ENCODE assay signal across 21 cellular contexts in the genomic region with DNA sequence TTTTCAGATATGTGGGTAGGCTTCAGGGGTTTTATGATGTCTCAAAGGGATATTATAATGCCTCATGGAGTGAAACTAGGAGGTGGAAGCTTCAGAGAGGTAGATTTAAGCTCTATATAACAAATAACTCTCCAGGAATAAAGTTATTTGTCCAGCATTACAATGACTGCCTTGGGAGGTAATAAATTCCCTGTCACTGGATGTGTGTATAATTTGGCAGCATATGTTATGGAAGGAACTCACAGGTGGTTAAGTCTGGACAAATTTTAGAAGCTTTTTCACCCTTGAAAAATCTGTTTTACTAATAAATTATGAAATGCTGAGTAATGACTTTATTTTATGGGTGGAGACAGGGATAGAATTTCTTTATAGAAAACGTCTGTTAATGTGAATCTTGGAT. TPM values are rescaled to one million over a fixed set of nuclear protein-coding genes. Genes with fewer than 3 reads are reported as not detected.
DNase-seq lines count a peak whose midpoint lies in the region; ATAC-seq, FAIRE-seq and TF ChIP-seq lines count a peak whose summit lies in the region.
"Had no signal": no experiment of that assay in that cellular context is flagged by ENCODE, and none has a peak within 500 bp of the region (broad histone marks: within the 10 kb centered on the region; RNA-seq: fewer than 3 reads in every experiment).

No MANE protein-coding gene starts in this region.

- POLR2A ChIA-PET in IMR-90 (lab: Charles Lee; ENCODE audit: unreplicated experiment) = no interaction called here
- POLR2A ChIA-PET in K562 (lab: Yijun Ruan, JAX) = no interaction called here

- no peak overlapping the region for H3K18ac ChIP-seq in IMR-90 (ENCODE audit: low read depth, low read length)

- no peak overlapping the region for H3K4me2 ChIP-seq in IMR-90 (ENCODE audit: low read depth, low read length)
- no peak overlapping the region for H3K4me2 ChIP-seq in K562 (ENCODE audit: insufficient read depth, low read length)
- H3K4me2 ChIP-seq in neural progenitor cell = no peak overlapping the region

- H3F3A ChIP-seq in neural progenitor cell (ENCODE audit: low read depth) = no peaks in the 10 kb centered on the region

- no peak overlapping the region for H3K56ac ChIP-seq in IMR-90 (ENCODE audit: extremely low read depth, insufficient read depth, low read length)

- no peak overlapping the region for H2AFZ ChIP-seq in IMR-90 (replicated peaks; ENCODE audit: low read length, poor library complexity)
- no peak overlapping the region for H2AFZ ChIP-seq in K562 (ENCODE audit: low read depth, low read length)
- peak overlapping the region; percentile 54 for H2AFZ ChIP-seq in neural progenitor cell (replicated peaks)

- no peak overlapping the region for H2BK5ac ChIP-seq in IMR-90 (ENCODE audit: low read depth, low read length, poor library complexity, severe bottlenecking)

- H3K9me3 Mint-ChIP-seq in activated naive CD4-positive, alpha-beta T cell treated with anti-CD3 and anti-CD28 coated beads, Interleukin-2, amount 10 ng/mL, durations not matched to agents 7 days and 5 days = no peaks in the 10 kb centered on the region
- no peaks in the 10 kb centered on the region for H3K9me3 Mint-ChIP-seq in neural progenitor cell
- H3K9me3 Mint-ChIP-seq: CD4-positive, alpha-beta T cell; dendritic cell treated with granulocyte-macrophage colony-stimulating factor and Interleukin-4, amounts not matched to agents 40 ng/mL and 50 ng/mL, for 4 days; stimulated activated naive CD8-positive, alpha-beta T cell treated with anti-CD3 and anti-CD28 coated beads, Interleukin-15, Interleukin-2, amounts not matched to agents 100 ng/mL and 50 ng/mL, for 24 hours had no signal

- intact Hi-C loops in IMR-90 (cut with micrococcal nuclease) = no loop called here
- intact Hi-C loops in K562 (cut with micrococcal nuclease) = no loop called here

- peak overlapping the region; percentile 3 for H3K27ac Mint-ChIP-seq in activated naive CD4-positive, alpha-beta T cell treated with anti-CD3 and anti-CD28 coated beads, Interleukin-2, amount 10 ng/mL, durations not matched to agents 7 days and 5 days
- H3K27ac Mint-ChIP-seq in neural progenitor cell = no peak overlapping the region
- H3K27ac Mint-ChIP-seq: CD4-positive, alpha-beta T cell; dendritic cell treated with granulocyte-macrophage colony-stimulating factor and Interleukin-4, amounts not matched to agents 40 ng/mL and 50 ng/mL, for 4 days; stimulated activated naive CD8-positive, alpha-beta T cell treated with anti-CD3 and anti-CD28 coated beads, Interleukin-15, Interleukin-2, amounts not matched to agents 100 ng/mL and 50 ng/mL, for 24 hours had no signal

- H3K4ac ChIP-seq in IMR-90 (ENCODE audit: low read depth, low read length) = no peak overlapping the region

- H3K27ac ChIP-seq in IMR-90 (ENCODE audit: insufficient read depth, low read length) = no peak overlapping the region
- H3K27ac ChIP-seq in K562 (ENCODE audit: extremely low read depth, low read depth, low read length) = no peak overlapping the region
- no peak overlapping the region for H3K27ac ChIP-seq in neural progenitor cell
- H3K27ac ChIP-seq: spleen, thyroid gland had no signal

- WGBS in IMR-90 (ENCODE audit: extremely low coverage in 2 of 2, insufficient read length in 1 of 2), 2 experiments = no CpG with 5 or more reads among the region's 1 CpG
- 0% methylated on average over 1 of the region's 1 CpG for WGBS in K562 (ENCODE audit: insufficient coverage, low coverage, missing lambda C conversion rate)

- H3K27me3 ChIP-seq in IMR-90 (ENCODE audit: control insufficient read depth, insufficient read depth, low read length) (no peaks in the 10 kb centered on the region), K562 (ENCODE audit: control insufficient read depth in 2 of 2, insufficient read depth in 2 of 2, low read length in 2 of 2) (peaks cover 2 to 5% of the 10 kb centered on the region in 2 experiments; a peak in 1 of 5 replicates), neural progenitor cell (no peaks in the 10 kb centered on the region)
- H3K27me3 ChIP-seq: spleen, thyroid gland had no signal

- H4K20me1 ChIP-seq in IMR-90 (ENCODE audit: insufficient read depth, low read length) = no peaks in the 10 kb centered on the region
- H4K20me1 ChIP-seq in K562 (replicated peaks; ENCODE audit: control insufficient read depth, insufficient read depth, low read length) = no peaks in the 10 kb centered on the region
- H4K20me1 ChIP-seq in neural progenitor cell (ENCODE audit: low read depth) = no peaks in the 10 kb centered on the region

- H3K36me3 Mint-ChIP-seq in activated naive CD4-positive, alpha-beta T cell treated with anti-CD3 and anti-CD28 coated beads, Interleukin-2, amount 10 ng/mL, durations not matched to agents 7 days and 5 days = peaks cover 37% of the 10 kb centered on the region
- no peaks in the 10 kb centered on the region for H3K36me3 Mint-ChIP-seq in neural progenitor cell

- BruUV-seq in IMR-90 (replicated peaks; lab: Mats Ljungman, UMichigan) (no TSS peak), K562 (replicated peaks; lab: Mats Ljungman, UMichigan) (no TSS peak)

- H4K8ac ChIP-seq in IMR-90 (ENCODE audit: low read depth in 2 of 2, low read length in 2 of 2) = no peak overlapping the region

- no peaks in the 10 kb centered on the region for H3K27me3 Mint-ChIP-seq in activated naive CD4-positive, alpha-beta T cell treated with anti-CD3 and anti-CD28 coated beads, Interleukin-2, amount 10 ng/mL, durations not matched to agents 7 days and 5 days
- H3K27me3 Mint-ChIP-seq in neural progenitor cell (ENCODE audit: insufficient read depth, low read depth) = no peaks in the 10 kb centered on the region
- H3K27me3 Mint-ChIP-seq: activated CD4-positive, alpha-beta T cell treated with anti-CD3 and anti-CD28 coated beads, Interleukin-2, amount 10 ng/mL, durations not matched to agents 7 days and 5 days; CD4-positive, alpha-beta T cell; dendritic cell treated with granulocyte-macrophage colony-stimulating factor and Interleukin-4, amounts not matched to agents 40 ng/mL and 50 ng/mL, for 4 days; stimulated activated naive CD8-positive, alpha-beta T cell treated with anti-CD3 and anti-CD28 coated beads, Interleukin-15, Interleukin-2, amounts not matched to agents 100 ng/mL and 50 ng/mL, for 24 hours had no signal

- in situ Hi-C loops in IMR-90 (cut with MboI; ENCODE audit: low sequenced_read_pairs) = no loop called here
- in situ Hi-C loops in K562 (cut with MboI) = no loop called here

- H3K14ac ChIP-seq in IMR-90 (replicated peaks; ENCODE audit: low read depth, low read length) = no peak overlapping the region

- peaks cover 47% of the 10 kb centered on the region for H3K4me1 Mint-ChIP-seq in activated naive CD4-positive, alpha-beta T cell treated with anti-CD3 and anti-CD28 coated beads, Interleukin-2, amount 10 ng/mL, durations not matched to agents 7 days and 5 days
- no peaks in the 10 kb centered on the region for H3K4me1 Mint-ChIP-seq in neural progenitor cell

- no peak overlapping the region for H3K9ac ChIP-seq in IMR-90 (ENCODE audit: low read depth, low read length)
- no peak overlapping the region for H3K9ac ChIP-seq in K562 (ENCODE audit: insufficient read depth in 1 of 2, low read depth in 2 of 2, low read length in 2 of 2)
- no peak overlapping the region for H3K9ac ChIP-seq in neural progenitor cell

- H3K4me3 ChIP-seq in IMR-90 (ENCODE audit: insufficient read depth, low read depth, low read length) (no peak overlapping the region), K562 (no peak overlapping the region), neural progenitor cell (no peak overlapping the region)
- H3K4me3 ChIP-seq: spleen, thyroid gland had no signal

- H2BK120ac ChIP-seq in IMR-90 (ENCODE audit: low read depth, low read length) = no peak overlapping the region

- H4K91ac ChIP-seq in IMR-90 (ENCODE audit: insufficient read depth, low read depth, low read length) = no peak overlapping the region

- no peak overlapping the region for H3K4me3 Mint-ChIP-seq in activated naive CD4-positive, alpha-beta T cell treated with anti-CD3 and anti-CD28 coated beads, Interleukin-2, amount 10 ng/mL, durations not matched to agents 7 days and 5 days
- no peak overlapping the region for H3K4me3 Mint-ChIP-seq in neural progenitor cell
- H3K4me3 Mint-ChIP-seq: activated CD4-positive, alpha-beta T cell treated with anti-CD3 and anti-CD28 coated beads, Interleukin-2, amount 10 ng/mL, durations not matched to agents 7 days and 5 days; CD4-positive, alpha-beta T cell; dendritic cell treated with granulocyte-macrophage colony-stimulating factor and Interleukin-4, amounts not matched to agents 40 ng/mL and 50 ng/mL, for 4 days; stimulated activated naive CD8-positive, alpha-beta T cell treated with anti-CD3 and anti-CD28 coated beads, Interleukin-15, Interleukin-2, amounts not matched to agents 100 ng/mL and 50 ng/mL, for 24 hours had no signal

- no peak overlapping the region for H3K23ac ChIP-seq in IMR-90 (ENCODE audit: low read depth, low read length)

- DNase-seq in activated naive CD4-positive, alpha-beta T cell treated with anti-CD3 and anti-CD28 coated beads, Interleukin-2, amount 10 ng/mL, durations not matched to agents 7 days and 5 days = no peak
- DNase-seq in activated naive CD4-positive, alpha-beta T cell treated with anti-CD3 and anti-CD28 coated beads, Interleukin-2, amount 50 U/mL, for 16 hours = no peak
- DNase-seq in IMR-90 = no peak
- no peak for DNase-seq in K562 (ENCODE audit: extremely low read depth in 1 of 4, low spot score in 3 of 4)
- DNase-seq in neural progenitor cell (ENCODE audit: low spot score) = no peak
- no peak for DNase-seq in COLO668 (lab: John Stamatoyannopoulos, UW; ENCODE audit: unreplicated experiment)
- no peak for DNase-seq in NCI-H2107 treated with DMSO at 0.1 percent for 48 hours (lab: John Stamatoyannopoulos, UW; ENCODE audit: unreplicated experiment)
- DNase-seq in NCI-H345 (lab: John Stamatoyannopoulos, UW) = no peak
- DNase-seq: activated CD4-positive, alpha-beta T cell treated with anti-CD3 and anti-CD28 coated beads, Interleukin-2, amount 10 ng/mL, durations not matched to agents 7 days and 5 days; activated CD8-positive, alpha-beta memory T cell treated with anti-CD3 and anti-CD28 coated beads, Interleukin-2, amount 50 U/mL, for 48 hours; activated gamma-delta T cell treated with Interleukin-2 at 50 U/mL for 16 hours; anterior cingulate cortex; CD4-positive, alpha-beta T cell; kidney glomerular epithelial cell; NCI-H1105 treated with DMSO at 0.1 percent for 48 hours; retina; spleen; stimulated activated CD4-positive, alpha-beta T cell treated with anti-CD3 and anti-CD28 coated beads, Interleukin-4, amount 100 ng/mL, for 24 hours; thyroid gland had no signal

- dilution Hi-C loops in IMR-90 (cut with HindIII; ENCODE audit: low sequenced_read_pairs, unreplicated experiment) = no loop called here

- ATAC-seq in IMR-90 (ENCODE audit: low read depth) = no peak
- ATAC-seq in K562 = no peak

- no peaks in the 10 kb centered on the region for H3K36me3 ChIP-seq in IMR-90 (ENCODE audit: control insufficient read depth, insufficient read depth, low read length)
- no peaks in the 10 kb centered on the region for H3K36me3 ChIP-seq in K562 (ENCODE audit: control insufficient read depth, insufficient read depth, low read length)
- H3K36me3 ChIP-seq in neural progenitor cell = no peaks in the 10 kb centered on the region
- H3K36me3 ChIP-seq: spleen, thyroid gland had no signal

- H2AK9ac ChIP-seq in IMR-90 (replicated peaks; ENCODE audit: low read depth, low read length, poor library complexity) = no peak overlapping the region

- no peak for TF ChIP-seq POLR2A in IMR-90 (IDR thresholded peaks at IDR 0.05; ENCODE audit: low read depth, low read length)
- no peak for TF ChIP-seq POLR2A in K562 (conservative IDR thresholded peaks at IDR 0.05)

- no peaks in the 10 kb centered on the region for H3K79me1 ChIP-seq in IMR-90 (ENCODE audit: low read depth in 1 of 2, low read length in 2 of 2)

- H3K79me2 ChIP-seq in K562 (ENCODE audit: control insufficient read depth, insufficient read depth, low read length) (no peaks in the 10 kb centered on the region), neural progenitor cell (ENCODE audit: low read depth) (no peaks in the 10 kb centered on the region)

- H3K9me3 ChIP-seq in IMR-90 (ENCODE audit: control insufficient read depth, insufficient read depth, low read length) (no peaks in the 10 kb centered on the region), K562 (replicated peaks; ENCODE audit: control insufficient read depth, insufficient read depth, low read depth, low read length) (no peaks in the 10 kb centered on the region), neural progenitor cell (ENCODE audit: low read depth) (no peaks in the 10 kb centered on the region)
- H3K9me3 ChIP-seq: spleen, thyroid gland had no signal

- TF ChIP-seq RAD21 in IMR-90 (IDR thresholded peaks at IDR 0.05; ENCODE audit: low read length) = no peak
- no peak for TF ChIP-seq RAD21 in K562 (CRISPR knock-in tag; conservative IDR thresholded peaks at IDR 0.05 in 1 of 2, IDR thresholded peaks at IDR 0.05 in 1 of 2)

- TF ChIP-seq CTCF in IMR-90 (conservative IDR thresholded peaks at IDR 0.05; ENCODE audit: low read depth, low read length) (no peak), K562 (IDR thresholded peaks at IDR 0.05 in 2 of 3, conservative IDR thresholded peaks at IDR 0.05 in 1 of 3; ENCODE audit: insufficient read depth in 2 of 3, low read depth in 1 of 3, low read length in 3 of 3) (no peak), neural progenitor cell (IDR thresholded peaks at IDR 0.05) (no peak)

- no peak overlapping the region for H2AK5ac ChIP-seq in IMR-90 (ENCODE audit: low read depth, low read length)

- FAIRE-seq in K562 (lab: Jason Lieb, UNC) = no peak

- no peak overlapping the region for H2BK20ac ChIP-seq in IMR-90 (ENCODE audit: low read depth, low read length)

- H4K5ac ChIP-seq in IMR-90 (ENCODE audit: low read depth, low read length) = no peak overlapping the region

- H3K9me1 ChIP-seq in IMR-90 (ENCODE audit: insufficient read depth, low read length) (no peaks in the 10 kb centered on the region; the same call in 1 of the 2 replicates), K562 (ENCODE audit: control insufficient read depth, insufficient read depth, low read length) (no peaks in the 10 kb centered on the region)

- CTCF ChIA-PET in activated naive CD4-positive, alpha-beta T cell treated with anti-CD3 and anti-CD28 coated beads, Interleukin-2, amount 10 ng/mL, durations not matched to agents 7 days and 5 days (lab: Charles Lee) = interaction anchor here (1.0 to 1.1 kb wide), 2 partner anchors 20 to 45 kb away, joined by 3 read pairs; no protein-coding TSS in a partner anchor
- CTCF ChIA-PET in IMR-90 (lab: Yijun Ruan, JAX) (no interaction called here), K562 (lab: Yijun Ruan, JAX; ENCODE audit: low intra/inter-chr PET ratio) (no interaction called here)

- no peak overlapping the region for H2BK15ac ChIP-seq in IMR-90 (ENCODE audit: low read depth, low read length)

- no peak for TF ChIP-seq EP300 in K562 (IDR thresholded peaks at IDR 0.05; ENCODE audit: low read length)

- H3K4me1 ChIP-seq in IMR-90 (ENCODE audit: control insufficient read depth, insufficient read depth, low read length) (no peaks in the 10 kb centered on the region), K562 (replicated peaks in 1 of 2; ENCODE audit: control insufficient read depth in 2 of 2, insufficient read depth in 2 of 2, low read length in 2 of 2) (no peaks in the 10 kb centered on the region), neural progenitor cell (no peaks in the 10 kb centered on the region)
- H3K4me1 ChIP-seq: thyroid gland had no signal

RNA-seq across cellular contexts. Expression of a gene that starts 36.8 kb away (rescaled TPM):
- total RNA-seq in IMR-90 (2012; rRNA removed) (0.83 and 1.1 TPM in 2 replicates), K562 (2014; rRNA removed) (0.33 TPM in 1 of 2 replicates, not detected in the other), K562 (2014; rRNA removed; fragmentation: Illumina TruSeq; extraction: Trizol) (0.29 and 0.32 TPM in 2 replicates), K562 (2015; rRNA removed; fragmentation: Illumina TruSeq; extraction: Trizol) (not detected in 2 replicates), K562 (2021) (0.47 and 1.1 TPM in 2 replicates), neural progenitor cell (ENCODE audit: low replicate concordance) (0.26 and 1.1 TPM in 2 replicates)
- polyA plus RNA-seq in IMR-90 (2012; rRNA removed) (0.87 and 1.2 TPM in 2 replicates), K562 (2011; rRNA removed) (0.81 TPM in 1 of 2 replicates, not detected in the other), K562 (2014; fragmentation: Illumina TruSeq; extraction: Trizol) (0.28 TPM in 2 replicates), K562 (2014; fragmentation: Nextera tagmentation; extraction: Ambion mirVana) (1 to 10 TPM in 1 of 2 experiments, under 1 TPM in 1; 0.53 to 1.0 TPM), K562 (2014; rRNA removed) (0.04 and 0.16 TPM in 2 replicates)
- polyA plus RNA-seq in IMR-90 (2012; cell fraction: cytosol; rRNA removed) = 0.71 and 0.74 TPM in 2 replicates
- 0.82 and 2.2 TPM in 2 replicates for polyA plus RNA-seq in IMR-90 (2012; cell fraction: nucleus; rRNA removed; ENCODE audit: low replicate concordance)
- not detected in 2 replicates for total RNA-seq in K562 (2011; cell fraction: chromatin; rRNA removed; ENCODE audit: low replicate concordance)
- not detected in 2 replicates for total RNA-seq in K562 (2011; cell fraction: nucleolus; rRNA removed)
- not detected in 2 replicates for total RNA-seq in K562 (2011; cell fraction: nucleoplasm; rRNA removed)
- 0.06 and 0.27 TPM in 2 replicates for polyA plus RNA-seq in K562 (2011; cell fraction: cytosol; rRNA removed)
- 0.17 TPM in 1 of 2 replicates, not detected in the other for polyA plus RNA-seq in K562 (2011; cell fraction: nucleus; rRNA removed)
- 0.35 and 0.71 TPM in 2 replicates for polyA plus RNA-seq in K562 (2012)
- polyA minus RNA-seq in K562 (2011; rRNA and poly(A)+ RNA removed) = not detected in 2 replicates
- not detected in 2 replicates for polyA minus RNA-seq in K562 (2011; cell fraction: cytosol; rRNA and poly(A)+ RNA removed)
- not detected in 2 replicates for polyA minus RNA-seq in K562 (2011; cell fraction: nucleus; rRNA and poly(A)+ RNA removed)
